8 cellular contexts compared by ENCODE assay signal in genomic region chr18:55320399-55321255, GRCh38.
A peak's percentile ranks its signal among the peaks of the same experiment; 100 is the strongest.
DNase-seq lines count a peak whose midpoint lies in the region; ATAC-seq, FAIRE-seq and TF ChIP-seq lines count a peak whose summit lies in the region.

No MANE protein-coding gene starts in this region.

- peak overlapping the region; percentile 98 for H3K4me2 ChIP-seq in endothelial cell of umbilical vein (ENCODE audit: insufficient read depth, low read length)

- BruUV-seq in endothelial cell of umbilical vein (replicated peaks; lab: Mats Ljungman, UMichigan), result no TSS peak

- no peak for FAIRE-seq in endothelial cell of umbilical vein (lab: Jason Lieb, UNC)

- intact Hi-C loops in endothelial cell of umbilical vein (cut with micrococcal nuclease), result loop anchor here (1.0 to 10.0 kb wide), 3 partner anchors 54 to 664 kb away; partner anchors contain the start of gene TCF4

- peaks cover 18% of the 10 kb centered on the region for H4K20me1 ChIP-seq in endothelial cell of umbilical vein (replicated peaks; ENCODE audit: control insufficient read depth, extremely low read depth, insufficient read depth, low read length)

- H3K9me3 ChIP-seq in ES-I3 (ENCODE audit: control insufficient read depth, insufficient read depth, low read length) (no peaks in the 10 kb centered on the region), endothelial cell of umbilical vein (replicated peaks; ENCODE audit: control insufficient read depth, insufficient read depth, low read length) (no peaks in the 10 kb centered on the region)

- H3K79me2 ChIP-seq in endothelial cell of umbilical vein (ENCODE audit: control insufficient read depth, insufficient read depth, low read length), result peaks cover 72% of the 10 kb centered on the region

- dilution Hi-C loops in endothelial cell of umbilical vein (cut with MboI; ENCODE audit: extremely low pct_ligation_motif_present, low sequenced_read_pairs), result no loop called here

- H3K4me1 ChIP-seq in ES-I3 (ENCODE audit: insufficient read depth, low read length) (0 out of 2 replicates have a peak, but pooled peaks cover 3% of the 10 kb centered on the region), endothelial cell of umbilical vein (ENCODE audit: control insufficient read depth, extremely low read depth, insufficient read depth, low read length) (peaks cover 62% of the 10 kb centered on the region)

- H3K9me1 ChIP-seq in endothelial cell of umbilical vein (replicated peaks; ENCODE audit: control insufficient read depth, extremely low read depth, insufficient read depth, low read length), result peaks cover 4% of the 10 kb centered on the region

- POLR2A ChIA-PET in endothelial cell of umbilical vein (lab: Charles Lee), result no interaction called here

- H2AFZ ChIP-seq in endothelial cell of umbilical vein (ENCODE audit: low read depth, low read length), result no peak overlapping the region

- H3K9ac ChIP-seq in ES-I3 (ENCODE audit: low read depth, low read length) (peak overlapping the region; percentile 50; the same call in 1 of the 2 replicates), endothelial cell of umbilical vein (replicated peaks; ENCODE audit: extremely low read depth, insufficient read depth, low read length) (peak overlapping the region; percentile 76)

- H3K27ac ChIP-seq in endothelial cell of umbilical vein (ENCODE audit: insufficient read depth, low read depth, low read length), result peak overlapping the region; percentile 82

- DNase-seq in NCI-H2227 (lab: John Stamatoyannopoulos, UW; ENCODE audit: unreplicated experiment) (peak; percentile 42), endothelial cell of umbilical vein (ENCODE audit: low read depth, low spot score) (peak; percentile 24), retinal pigment epithelial cell (ENCODE audit: low read depth) (no peak), NCI-H2029 treated with DMSO at 0.1 percent for 48 hours (lab: John Stamatoyannopoulos, UW) (no peak)

- H3K36me3 ChIP-seq in ES-I3 (ENCODE audit: insufficient read depth, low read length) (no peaks in the 10 kb centered on the region), endothelial cell of umbilical vein (ENCODE audit: control insufficient read depth in 2 of 2, extremely low read depth in 1 of 2, insufficient read depth in 2 of 2, low read length in 2 of 2) (no peaks in the 10 kb centered on the region)

- TF ChIP-seq CTCF in endothelial cell of umbilical vein (IDR thresholded peaks at IDR 0.05; ENCODE audit: extremely low read depth in 1 of 2, insufficient read depth in 1 of 2, low read depth in 1 of 2, low read length in 2 of 2), result no peak
- TF ChIP-seq CTCF in retinal pigment epithelial cell (conservative IDR thresholded peaks at IDR 0.05; ENCODE audit: low read depth, low read length), result no peak

- no peak for TF ChIP-seq POLR2A in endothelial cell of umbilical vein (IDR thresholded peaks at IDR 0.05; ENCODE audit: low read depth, low read length)

- peak overlapping the region in 2 of 3 experiments; percentile 28 to 89 for H3K4me3 ChIP-seq in endothelial cell of umbilical vein (replicated peaks in 1 of 3; ENCODE audit: insufficient read depth in 1 of 3, low read depth in 1 of 3, low read length in 3 of 3)
- peak overlapping the region; percentile 67 for H3K4me3 ChIP-seq in retinal pigment epithelial cell (ENCODE audit: low read length)

- no peaks in the 10 kb centered on the region for H3K27me3 ChIP-seq in endothelial cell of umbilical vein (ENCODE audit: control insufficient read depth in 2 of 2, insufficient read depth in 2 of 2, low read length in 2 of 2)

- no peak for ATAC-seq in HG02870 (IDR thresholded peaks at IDR 0.05; ENCODE audit: unreplicated experiment)
- no peak for ATAC-seq in GM21367 (IDR thresholded peaks at IDR 0.05; ENCODE audit: unreplicated experiment)
- ATAC-seq in GM18867 (IDR thresholded peaks at IDR 0.05; ENCODE audit: unreplicated experiment), result no peak

- CTCF ChIA-PET in endothelial cell of umbilical vein (lab: Charles Lee), result interaction anchor here (2.3 kb wide), 1 partner anchor 23 kb away, joined by 7 read pairs; no protein-coding TSS in a partner anchor

TF ChIP-seq in endothelial cell of umbilical vein, 7 proteins besides CTCF, POLR2A, EP300 and RAD21:
- TF ChIP-seq EZH2 (IDR thresholded peaks at IDR 0.05; ENCODE audit: borderline replicate concordance, low read depth, low read length, severe bottlenecking), result no peak
- TF ChIP-seq FOS (IDR thresholded peaks at IDR 0.05; ENCODE audit: borderline replicate concordance, insufficient read depth, low read length), result no peak
- no peak for TF ChIP-seq JUN (IDR thresholded peaks at IDR 0.05; ENCODE audit: borderline replicate concordance, insufficient read depth, insufficient read length, low read depth)
- TF ChIP-seq MYC (IDR thresholded peaks at IDR 0.05; ENCODE audit: low read depth, low read length), result no peak

Comparison
In these comparisons a context has a peak if more than half of its experiments do, and no peak if none do; other contexts are left out.
1. DNase-seq: peak in NCI-H2227 (single experiment) and endothelial cell of umbilical vein (single experiment); none in retinal pigment epithelial cell (single experiment) and NCI-H2029 treated with DMSO at 0.1 percent for 48 hours (single experiment).